Comparison of ENCODE assay signal across 2 cellular contexts in the genomic region with DNA sequence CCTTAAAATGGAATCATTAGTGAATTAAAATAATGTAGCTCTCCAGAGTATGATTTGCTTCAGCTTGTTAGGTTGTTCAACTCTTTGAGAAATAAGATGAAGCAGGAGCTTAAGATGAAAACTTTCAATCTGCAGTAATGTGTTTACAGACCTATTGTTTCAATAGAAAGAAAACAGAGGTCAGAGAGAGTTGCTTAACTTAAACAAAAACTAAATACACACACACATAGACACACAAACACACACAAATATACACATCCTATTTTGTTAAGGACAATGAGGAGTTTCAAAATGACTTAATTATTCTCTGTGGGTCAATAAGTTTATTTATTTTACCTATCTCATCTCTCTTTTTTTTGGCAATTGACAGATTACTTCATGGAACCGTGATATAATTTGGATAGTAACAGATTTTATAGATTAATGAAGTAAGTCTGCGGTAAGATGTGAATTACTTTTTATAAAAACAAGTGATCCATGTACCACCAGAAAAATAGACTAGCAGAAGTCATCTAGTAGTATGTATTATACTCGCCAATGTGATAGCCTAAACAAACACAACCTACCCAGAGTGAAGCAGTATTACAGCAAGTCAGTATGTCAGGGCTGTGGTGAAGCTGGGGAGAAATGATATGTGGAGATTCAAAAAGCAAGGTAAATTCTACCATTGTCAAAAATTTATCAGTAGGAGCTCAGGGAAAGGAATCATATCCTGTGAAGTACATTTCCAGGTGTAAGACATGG.
TF ChIP-seq lines count a peak whose summit lies in the region.

No MANE protein-coding gene starts in this region.

TF ChIP-seq in SK-N-SH, 30 proteins besides CTCF, POLR2A, EP300 and RAD21:
- TF ChIP-seq RXRA (IDR thresholded peaks at IDR 0.05; ENCODE audit: borderline replicate concordance, low read depth), result no peak
- no peak for TF ChIP-seq ELF1 (IDR thresholded peaks at IDR 0.05)
- no peak for TF ChIP-seq TCF12 (IDR thresholded peaks at IDR 0.05)
- no peak for TF ChIP-seq TAF1 (IDR thresholded peaks at IDR 0.05; ENCODE audit: borderline replicate concordance, low read depth, low read length)
- TF ChIP-seq SIN3A (IDR thresholded peaks at IDR 0.05; ENCODE audit: borderline replicate concordance, low read depth, low read length), result no peak
- no peak for TF ChIP-seq POLR2AphosphoS5 (IDR thresholded peaks at IDR 0.05; ENCODE audit: low read depth, low read length)
- no peak for TF ChIP-seq FOXM1 (IDR thresholded peaks at IDR 0.05; ENCODE audit: low read depth)
- no peak for TF ChIP-seq CHD2 (IDR thresholded peaks at IDR 0.05; ENCODE audit: low read length, partially characterized antibody)
- TF ChIP-seq FOXJ3 (CRISPR knock-in tag; IDR thresholded peaks at IDR 0.05), result no peak
- TF ChIP-seq, protein P1, sequence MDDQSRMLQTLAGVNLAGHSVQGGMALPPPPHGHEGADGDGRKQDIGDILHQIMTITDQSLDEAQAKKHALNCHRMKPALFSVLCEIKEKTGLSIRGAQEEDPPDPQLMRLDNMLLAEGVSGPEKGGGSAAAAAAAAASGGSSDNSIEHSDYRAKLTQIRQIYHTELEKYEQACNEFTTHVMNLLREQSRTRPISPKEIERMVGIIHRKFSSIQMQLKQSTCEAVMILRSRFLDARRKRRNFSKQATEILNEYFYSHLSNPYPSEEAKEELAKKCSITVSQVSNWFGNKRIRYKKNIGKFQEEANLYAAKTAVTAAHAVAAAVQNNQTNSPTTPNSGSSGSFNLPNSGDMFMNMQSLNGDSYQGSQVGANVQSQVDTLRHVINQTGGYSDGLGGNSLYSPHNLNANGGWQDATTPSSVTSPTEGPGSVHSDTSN (IDR thresholded peaks at IDR 0.05), result no peak
- no peak for TF ChIP-seq GABPA (IDR thresholded peaks at IDR 0.05; ENCODE audit: low read depth)
- TF ChIP-seq RCOR1 (IDR thresholded peaks at IDR 0.05; ENCODE audit: low read length), result no peak
- TF ChIP-seq, protein P2, sequence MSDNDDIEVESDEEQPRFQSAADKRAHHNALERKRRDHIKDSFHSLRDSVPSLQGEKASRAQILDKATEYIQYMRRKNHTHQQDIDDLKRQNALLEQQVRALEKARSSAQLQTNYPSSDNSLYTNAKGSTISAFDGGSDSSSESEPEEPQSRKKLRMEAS (IDR thresholded peaks at IDR 0.05; ENCODE audit: low read depth), result no peak
- TF ChIP-seq ZBTB33 (IDR thresholded peaks at IDR 0.05; ENCODE audit: borderline replicate concordance, low read depth), result no peak
- TF ChIP-seq, protein P3, sequence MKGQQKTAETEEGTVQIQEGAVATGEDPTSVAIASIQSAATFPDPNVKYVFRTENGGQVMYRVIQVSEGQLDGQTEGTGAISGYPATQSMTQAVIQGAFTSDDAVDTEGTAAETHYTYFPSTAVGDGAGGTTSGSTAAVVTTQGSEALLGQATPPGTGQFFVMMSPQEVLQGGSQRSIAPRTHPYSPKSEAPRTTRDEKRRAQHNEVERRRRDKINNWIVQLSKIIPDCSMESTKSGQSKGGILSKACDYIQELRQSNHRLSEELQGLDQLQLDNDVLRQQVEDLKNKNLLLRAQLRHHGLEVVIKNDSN (IDR thresholded peaks at IDR 0.05; ENCODE audit: borderline replicate concordance, low read depth), result no peak
- TF ChIP-seq, protein P4, sequence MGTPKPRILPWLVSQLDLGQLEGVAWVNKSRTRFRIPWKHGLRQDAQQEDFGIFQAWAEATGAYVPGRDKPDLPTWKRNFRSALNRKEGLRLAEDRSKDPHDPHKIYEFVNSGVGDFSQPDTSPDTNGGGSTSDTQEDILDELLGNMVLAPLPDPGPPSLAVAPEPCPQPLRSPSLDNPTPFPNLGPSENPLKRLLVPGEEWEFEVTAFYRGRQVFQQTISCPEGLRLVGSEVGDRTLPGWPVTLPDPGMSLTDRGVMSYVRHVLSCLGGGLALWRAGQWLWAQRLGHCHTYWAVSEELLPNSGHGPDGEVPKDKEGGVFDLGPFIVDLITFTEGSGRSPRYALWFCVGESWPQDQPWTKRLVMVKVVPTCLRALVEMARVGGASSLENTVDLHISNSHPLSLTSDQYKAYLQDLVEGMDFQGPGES (IDR thresholded peaks at IDR 0.05; ENCODE audit: low read depth, low read length), result no peak
- no peak for TF ChIP-seq NRF1 (IDR thresholded peaks at IDR 0.05; ENCODE audit: low read depth, low read length)
- TF ChIP-seq GATA2 (CRISPR knock-in tag; IDR thresholded peaks at IDR 0.05), result no peak

TF ChIP-seq in SK-N-SH treated with all-trans-retinoic acid at 6 μM for 48 hours, 23 proteins besides CTCF, POLR2A, EP300 and RAD21:
- TF ChIP-seq ZNF8 (CRISPR knock-in tag; IDR thresholded peaks at IDR 0.05) (no peak), CSDC2 (CRISPR knock-in tag; IDR thresholded peaks at IDR 0.05) (no peak), SNAI2 (CRISPR knock-in tag; IDR thresholded peaks at IDR 0.05) (no peak), ZNF565 (CRISPR knock-in tag; conservative IDR thresholded peaks at IDR 0.05; ENCODE audit: low read depth) (no peak), ESRRG (CRISPR knock-in tag; IDR thresholded peaks at IDR 0.05) (no peak), ISL1 (CRISPR knock-in tag; IDR thresholded peaks at IDR 0.05) (no peak), ZC3H10 (CRISPR knock-in tag; IDR thresholded peaks at IDR 0.05) (no peak), ZNF70 (CRISPR knock-in tag; IDR thresholded peaks at IDR 0.05) (no peak), ZFP3 (CRISPR knock-in tag; IDR thresholded peaks at IDR 0.05) (no peak), TOX (CRISPR knock-in tag; IDR thresholded peaks at IDR 0.05; ENCODE audit: borderline replicate concordance) (no peak), OSR1 (CRISPR knock-in tag; IDR thresholded peaks at IDR 0.05) (no peak), ZFP30 (CRISPR knock-in tag; IDR thresholded peaks at IDR 0.05) (no peak), ARNTL (CRISPR knock-in tag; IDR thresholded peaks at IDR 0.05; ENCODE audit: borderline replicate concordance, low read depth) (no peak), PATZ1 (CRISPR knock-in tag; IDR thresholded peaks at IDR 0.05; ENCODE audit: borderline replicate concordance) (no peak), PPARA (CRISPR knock-in tag; IDR thresholded peaks at IDR 0.05; ENCODE audit: borderline replicate concordance) (no peak)
- TF ChIP-seq, protein P5, sequence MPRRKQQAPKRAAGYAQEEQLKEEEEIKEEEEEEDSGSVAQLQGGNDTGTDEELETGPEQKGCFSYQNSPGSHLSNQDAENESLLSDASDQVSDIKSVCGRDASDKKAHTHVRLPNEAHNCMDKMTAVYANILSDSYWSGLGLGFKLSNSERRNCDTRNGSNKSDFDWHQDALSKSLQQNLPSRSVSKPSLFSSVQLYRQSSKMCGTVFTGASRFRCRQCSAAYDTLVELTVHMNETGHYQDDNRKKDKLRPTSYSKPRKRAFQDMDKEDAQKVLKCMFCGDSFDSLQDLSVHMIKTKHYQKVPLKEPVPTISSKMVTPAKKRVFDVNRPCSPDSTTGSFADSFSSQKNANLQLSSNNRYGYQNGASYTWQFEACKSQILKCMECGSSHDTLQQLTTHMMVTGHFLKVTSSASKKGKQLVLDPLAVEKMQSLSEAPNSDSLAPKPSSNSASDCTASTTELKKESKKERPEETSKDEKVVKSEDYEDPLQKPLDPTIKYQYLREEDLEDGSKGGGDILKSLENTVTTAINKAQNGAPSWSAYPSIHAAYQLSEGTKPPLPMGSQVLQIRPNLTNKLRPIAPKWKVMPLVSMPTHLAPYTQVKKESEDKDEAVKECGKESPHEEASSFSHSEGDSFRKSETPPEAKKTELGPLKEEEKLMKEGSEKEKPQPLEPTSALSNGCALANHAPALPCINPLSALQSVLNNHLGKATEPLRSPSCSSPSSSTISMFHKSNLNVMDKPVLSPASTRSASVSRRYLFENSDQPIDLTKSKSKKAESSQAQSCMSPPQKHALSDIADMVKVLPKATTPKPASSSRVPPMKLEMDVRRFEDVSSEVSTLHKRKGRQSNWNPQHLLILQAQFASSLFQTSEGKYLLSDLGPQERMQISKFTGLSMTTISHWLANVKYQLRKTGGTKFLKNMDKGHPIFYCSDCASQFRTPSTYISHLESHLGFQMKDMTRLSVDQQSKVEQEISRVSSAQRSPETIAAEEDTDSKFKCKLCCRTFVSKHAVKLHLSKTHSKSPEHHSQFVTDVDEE (CRISPR knock-in tag; IDR thresholded peaks at IDR 0.05), result no peak
- TF ChIP-seq, protein P6, sequence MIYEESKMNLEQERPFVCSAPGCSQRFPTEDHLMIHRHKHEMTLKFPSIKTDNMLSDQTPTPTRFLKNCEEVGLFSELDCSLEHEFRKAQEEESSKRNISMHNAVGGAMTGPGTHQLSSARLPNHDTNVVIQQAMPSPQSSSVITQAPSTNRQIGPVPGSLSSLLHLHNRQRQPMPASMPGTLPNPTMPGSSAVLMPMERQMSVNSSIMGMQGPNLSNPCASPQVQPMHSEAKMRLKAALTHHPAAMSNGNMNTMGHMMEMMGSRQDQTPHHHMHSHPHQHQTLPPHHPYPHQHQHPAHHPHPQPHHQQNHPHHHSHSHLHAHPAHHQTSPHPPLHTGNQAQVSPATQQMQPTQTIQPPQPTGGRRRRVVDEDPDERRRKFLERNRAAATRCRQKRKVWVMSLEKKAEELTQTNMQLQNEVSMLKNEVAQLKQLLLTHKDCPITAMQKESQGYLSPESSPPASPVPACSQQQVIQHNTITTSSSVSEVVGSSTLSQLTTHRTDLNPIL (CRISPR knock-in tag; IDR thresholded peaks at IDR 0.05; ENCODE audit: low read depth), result no peak
- TF ChIP-seq, protein P7, sequence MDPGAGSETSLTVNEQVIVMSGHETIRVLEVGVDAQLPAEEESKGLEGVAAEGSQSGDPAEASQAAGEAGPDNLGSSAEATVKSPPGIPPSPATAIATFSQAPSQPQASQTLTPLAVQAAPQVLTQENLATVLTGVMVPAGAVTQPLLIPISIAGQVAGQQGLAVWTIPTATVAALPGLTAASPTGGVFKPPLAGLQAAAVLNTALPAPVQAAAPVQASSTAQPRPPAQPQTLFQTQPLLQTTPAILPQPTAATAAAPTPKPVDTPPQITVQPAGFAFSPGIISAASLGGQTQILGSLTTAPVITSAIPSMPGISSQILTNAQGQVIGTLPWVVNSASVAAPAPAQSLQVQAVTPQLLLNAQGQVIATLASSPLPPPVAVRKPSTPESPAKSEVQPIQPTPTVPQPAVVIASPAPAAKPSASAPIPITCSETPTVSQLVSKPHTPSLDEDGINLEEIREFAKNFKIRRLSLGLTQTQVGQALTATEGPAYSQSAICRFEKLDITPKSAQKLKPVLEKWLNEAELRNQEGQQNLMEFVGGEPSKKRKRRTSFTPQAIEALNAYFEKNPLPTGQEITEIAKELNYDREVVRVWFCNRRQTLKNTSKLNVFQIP (CRISPR knock-in tag; IDR thresholded peaks at IDR 0.05; ENCODE audit: borderline replicate concordance, low read depth), result no peak
